ENCODE assay signal across 20 cellular contexts in the genomic region with DNA sequence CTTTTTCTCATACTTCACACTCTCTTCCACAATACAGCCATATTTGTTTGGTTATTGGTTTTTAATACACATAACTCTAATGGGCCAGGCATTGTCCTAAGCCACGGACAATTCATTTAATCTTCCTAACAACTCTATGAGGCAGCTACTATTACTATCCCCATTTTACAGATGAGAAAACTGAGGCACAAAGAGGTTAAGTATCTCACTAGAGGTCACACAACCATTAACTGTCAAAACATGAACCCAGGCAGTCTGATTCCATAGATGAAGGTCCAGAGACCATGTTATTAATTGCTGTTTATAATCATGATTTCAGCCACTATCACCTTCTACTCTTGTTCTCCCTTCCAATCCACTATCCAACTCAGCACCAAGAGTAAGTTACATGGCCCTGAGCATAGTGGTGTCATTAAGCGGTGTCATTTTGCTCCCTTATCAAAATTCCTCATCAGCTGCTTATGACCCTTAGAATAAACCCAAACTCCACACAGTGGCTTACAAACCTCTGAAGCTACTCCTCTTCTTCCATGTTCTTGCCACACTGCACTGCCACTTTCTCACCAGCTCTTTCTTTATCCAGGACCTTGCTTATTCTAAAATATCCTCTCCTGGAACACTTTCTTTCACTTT.
"Had no signal": no experiment of that assay in that cellular context is flagged by ENCODE, and none has a peak within 500 bp of the region (broad histone marks: within the 10 kb centered on the region; RNA-seq: fewer than 3 reads in every experiment).

No MANE protein-coding gene starts in this region.

- DNase-seq: activated CD4-positive, alpha-beta T cell treated with anti-CD3 and anti-CD28 coated beads, Interleukin-2, amount 10 ng/mL, durations not matched to agents 7 days and 5 days; activated CD8-positive, alpha-beta memory T cell treated with anti-CD3 and anti-CD28 coated beads, Interleukin-2, amount 50 U/mL, for 4 hours; activated CD8-positive, alpha-beta T cell treated with anti-CD3 and anti-CD28 coated beads, Interleukin-2, amount 10 ng/mL, durations not matched to agents 7 days and 5 days; activated effector memory CD4-positive, alpha-beta T cell treated with Interleukin-2 at 50 U/mL for 16 hours; activated naive CD4-positive, alpha-beta T cell treated with anti-CD3 and anti-CD28 coated beads for 36 hours; activated T-cell treated with anti-CD3 and anti-CD28 coated beads, Interleukin-2, amount 50 U/mL, for 4 hours; foreskin keratinocyte; kidney; lower lobe of right lung; naive thymus-derived CD4-positive, alpha-beta T cell; retina; stimulated activated CD4-positive, alpha-beta T cell treated with anti-CD3 and anti-CD28 coated beads, Interleukin-2, amount 100 ng/mL, for 48 hours; stimulated activated CD8-positive, alpha-beta memory T cell treated with anti-CD3 and anti-CD28 coated beads, Interleukin-4, amount 100 ng/mL, for 48 hours; stimulated activated naive CD4-positive, alpha-beta T cell treated with Interleukin-2 at 50 U/mL for 16 hours; SW 1271; thyroid gland had no signal

- H3K4me3 Mint-ChIP-seq: activated CD4-positive, alpha-beta T cell treated with anti-CD3 and anti-CD28 coated beads, Interleukin-2, amount 10 ng/mL, durations not matched to agents 7 days and 5 days; activated CD8-positive, alpha-beta T cell treated with anti-CD3 and anti-CD28 coated beads, Interleukin-2, amount 10 ng/mL, durations not matched to agents 7 days and 5 days; activated naive CD4-positive, alpha-beta T cell treated with anti-CD3 and anti-CD28 coated beads for 36 hours; activated T-cell treated with anti-CD3 and anti-CD28 coated beads, Interleukin-2, amount 50 U/mL, for 4 hours; naive thymus-derived CD4-positive, alpha-beta T cell had no signal

- H3K36me3 ChIP-seq: lower lobe of right lung, thyroid gland had no signal

- H3K4me1 ChIP-seq: foreskin keratinocyte had no signal

- H3K9me3 ChIP-seq: lower lobe of right lung, thyroid gland had no signal

- H3K4me3 ChIP-seq: lower lobe of right lung, thyroid gland had no signal

- H3K27me3 Mint-ChIP-seq: activated CD4-positive, alpha-beta T cell treated with anti-CD3 and anti-CD28 coated beads, Interleukin-2, amount 10 ng/mL, durations not matched to agents 7 days and 5 days; naive thymus-derived CD4-positive, alpha-beta T cell; progenitor cell of endocrine pancreas had no signal

- H3K27ac ChIP-seq: foreskin keratinocyte, lower lobe of right lung, thyroid gland, VCaP had no signal

- FAIRE-seq: endometrium, kidney had no signal

- ATAC-seq: activated CD4-positive, CD25-positive, alpha-beta regulatory T cell treated with anti-CD3 and anti-CD28 coated beads, Interleukin-2, amount 50 U/mL, for 24 hours; activated CD8-positive, alpha-beta T cell treated with anti-CD3 and anti-CD28 coated beads, Interleukin-2, amount 10 ng/mL, durations not matched to agents 7 days and 5 days; activated T-cell treated with anti-CD3 and anti-CD28 coated beads, Interleukin-2, amount 50 U/mL, for 4 hours; foreskin keratinocyte; lower lobe of right lung; naive thymus-derived CD4-positive, alpha-beta T cell had no signal

- H3K9me3 Mint-ChIP-seq: activated CD4-positive, alpha-beta T cell treated with anti-CD3 and anti-CD28 coated beads, Interleukin-2, amount 10 ng/mL, durations not matched to agents 7 days and 5 days; activated naive CD4-positive, alpha-beta T cell treated with anti-CD3 and anti-CD28 coated beads for 36 hours; activated T-cell treated with anti-CD3 and anti-CD28 coated beads, Interleukin-2, amount 50 U/mL, for 4 hours had no signal

- H3K27ac Mint-ChIP-seq: activated CD4-positive, alpha-beta T cell treated with anti-CD3 and anti-CD28 coated beads, Interleukin-2, amount 10 ng/mL, durations not matched to agents 7 days and 5 days; activated CD8-positive, alpha-beta T cell treated with anti-CD3 and anti-CD28 coated beads, Interleukin-2, amount 10 ng/mL, durations not matched to agents 7 days and 5 days; activated naive CD4-positive, alpha-beta T cell treated with anti-CD3 and anti-CD28 coated beads for 36 hours; progenitor cell of endocrine pancreas had no signal

- H3K27me3 ChIP-seq: foreskin keratinocyte, thyroid gland had no signal
